12 cellular contexts compared by ENCODE assay signal in the genomic region with DNA sequence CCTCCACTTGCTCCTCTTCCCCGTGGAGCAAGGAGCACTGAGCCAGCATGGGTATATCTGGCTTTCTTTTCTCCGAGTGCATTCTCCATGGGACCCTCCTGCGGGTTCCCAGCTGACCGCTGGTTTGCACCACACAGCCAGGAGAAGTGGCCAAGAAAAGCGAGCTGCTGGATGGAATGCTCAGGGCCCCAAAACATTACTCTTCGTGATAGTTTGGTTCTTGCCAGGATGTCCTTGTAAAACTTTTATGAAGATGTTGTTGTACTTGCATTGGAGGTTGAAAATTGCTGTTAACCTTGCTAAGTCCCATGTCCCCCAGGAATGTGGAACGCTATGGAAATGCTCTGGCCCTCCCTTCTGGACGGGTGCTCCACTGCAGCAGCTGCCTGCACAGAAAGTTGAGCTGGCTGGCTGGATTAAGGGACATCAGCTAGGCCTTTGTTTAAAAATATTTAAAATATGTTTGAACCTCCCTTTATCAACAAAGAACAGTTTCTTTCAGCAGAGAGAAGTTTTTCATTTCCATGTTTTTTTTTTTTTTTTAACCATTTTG.
A peak's percentile ranks its signal among the peaks of the same experiment; 100 is the strongest.
DNase-seq lines count a peak whose midpoint lies in the region; ATAC-seq, FAIRE-seq and TF ChIP-seq lines count a peak whose summit lies in the region.
"Had no signal": no experiment of that assay in that cellular context is flagged by ENCODE, and none has a peak within 500 bp of the region (broad histone marks: within the 10 kb centered on the region; RNA-seq: fewer than 3 reads in every experiment).

No MANE protein-coding gene starts in this region.

- H3K27ac ChIP-seq in heart left ventricle = peak overlapping the region in 1 of 12 donors; percentile 28
- H3K27ac ChIP-seq in prostate gland = peak overlapping the region; percentile 10 to 34

- H3K4me3 Mint-ChIP-seq in WTC11 = no peak overlapping the region
- H3K4me3 Mint-ChIP-seq: CD4-positive, CD25-positive, alpha-beta regulatory T cell; T-helper 1 cell treated with Interleukin-12 subunit alpha and Interleukin-12 subunit beta and Interleukin-4 antibody, amounts not matched to agents 30 μg/mL and 1 μg/mL, for 36 hours had no signal

- TF ChIP-seq POLR2A in heart left ventricle (IDR thresholded peaks at IDR 0.05) = no peak
- TF ChIP-seq POLR2A in prostate gland (IDR thresholded peaks at IDR 0.05) = no peak

- CTCF ChIA-PET in WTC11 (lab: Charles Lee) = interaction anchor here (0.6 to 3.0 kb wide), 12 partner anchors 9 to 1281 kb away, joined by 3 to 16 read pairs (median 6); a partner anchor contains a TSS

- POLR2A ChIA-PET in WTC11 (lab: Charles Lee) = no interaction called here

- H3K4me1 ChIP-seq in heart left ventricle (peaks cover 0 to 23% (median 11%) of the 10 kb centered on the region in 12 donors), prostate gland (replicated peaks) (peaks cover 4% of the 10 kb centered on the region)

- H3K36me3 Mint-ChIP-seq in WTC11 = peaks cover 5% of the 10 kb centered on the region
- H3K36me3 Mint-ChIP-seq: CD4-positive, CD25-positive, alpha-beta regulatory T cell had no signal

- H3K27me3 Mint-ChIP-seq in WTC11 (ENCODE audit: low read depth) = no peaks in the 10 kb centered on the region

- 51 to 73% (median 67%) methylated on average over 8 of the region's 8 CpGs for WGBS in heart left ventricle, 4 donors
- WGBS in prostate gland = 9% methylated on average over 8 of the region's 8 CpGs

- H3K4me1 Mint-ChIP-seq in WTC11 = peaks cover 56% of the 10 kb centered on the region

- H3K36me3 ChIP-seq in heart left ventricle (no peaks in the 10 kb centered on the region), prostate gland (no peaks in the 10 kb centered on the region)

- peak; percentile 66 for ATAC-seq in WTC11
- ATAC-seq in heart left ventricle = peak; percentile 23 to 68 (median 56)
- ATAC-seq in HG03354 (IDR thresholded peaks at IDR 0.05; ENCODE audit: poor library complexity, severe bottlenecking, unreplicated experiment) = no peak
- ATAC-seq in GM18867 (IDR thresholded peaks at IDR 0.05; ENCODE audit: unreplicated experiment) = no peak

- no peak for DNase-seq in D721Med (ENCODE audit: insufficient read length, low spot score)
- peak; percentile 30 for DNase-seq in WTC11 (ENCODE audit: low spot score)
- DNase-seq in heart left ventricle = peak in 2 of 5 donors; percentile 10 to 28
- DNase-seq in prostate gland (ENCODE audit: low spot score) = peak; percentile 81
- DNase-seq in DMS153 treated with DMSO at 0.1 percent for 48 hours (lab: John Stamatoyannopoulos, UW; ENCODE audit: unreplicated experiment) = no peak
- no peak for DNase-seq in NCI-H345 treated with DMSO at 0.1 percent for 48 hours (lab: John Stamatoyannopoulos, UW; ENCODE audit: unreplicated experiment)
- DNase-seq: activated T-cell treated with anti-CD3 and anti-CD28 coated beads for 4 hours; CD4-positive, CD25-positive, alpha-beta regulatory T cell; GOT3 had no signal

- H3K9me3 Mint-ChIP-seq in WTC11 = peaks cover 6% of the 10 kb centered on the region

- H3K27me3 ChIP-seq in heart left ventricle (peaks cover 0 to under 1% (median 0%) of the 10 kb centered on the region in 9 donors), prostate gland (replicated peaks; ENCODE audit: insufficient read depth) (no peaks in the 10 kb centered on the region)

- TF ChIP-seq CTCF in D721Med (IDR thresholded peaks at IDR 0.05; ENCODE audit: insufficient read depth, missing control alignments) (peak; percentile 8), WTC11 (IDR thresholded peaks at IDR 0.05) (no peak), heart left ventricle (IDR thresholded peaks at IDR 0.05) (peak in 7 of 12 donors; percentile 16 to 45 (median 21)), prostate gland (IDR thresholded peaks at IDR 0.05) (peak in 3 of 4 experiments; percentile 40 to 65 (median 46))

- H3K4me3 ChIP-seq in heart left ventricle = no peak overlapping the region
- H3K4me3 ChIP-seq in prostate gland = no peak overlapping the region

- intact Hi-C loops in heart left ventricle (cut with DNase I) = loop anchor here in 3 of 10 donors (5.0 kb wide), 1 partner anchor 95 kb away; no protein-coding TSS in a partner anchor
- intact Hi-C loops in prostate gland (cut with DNase I) = loop anchor here (2.0 to 5.0 kb wide), 2 partner anchors 40 to 67 kb away; no protein-coding TSS in a partner anchor

- 0 out of 2 replicates have a peak overlapping the region, but pooled peaks have one; percentile 8 for H3K27ac Mint-ChIP-seq in WTC11
- H3K27ac Mint-ChIP-seq: CD4-positive, CD25-positive, alpha-beta regulatory T cell; T-helper 1 cell treated with Interleukin-12 subunit alpha and Interleukin-12 subunit beta and Interleukin-4 antibody, amounts not matched to agents 30 μg/mL and 1 μg/mL, for 36 hours had no signal

- H3K9me3 ChIP-seq in heart left ventricle = peaks cover 0 to 8% (median 2%) of the 10 kb centered on the region in 12 donors
- no peaks in the 10 kb centered on the region for H3K9me3 ChIP-seq in prostate gland

- no peak for FAIRE-seq in D721Med (lab: Jason Lieb, UNC)

TF ChIP-seq in WTC11, 78 proteins besides CTCF, POLR2A, EP300 and RAD21:
- no peak for TF ChIP-seq JUN (CRISPR knock-in tag; IDR thresholded peaks at IDR 0.05)
- TF ChIP-seq, protein P1, sequence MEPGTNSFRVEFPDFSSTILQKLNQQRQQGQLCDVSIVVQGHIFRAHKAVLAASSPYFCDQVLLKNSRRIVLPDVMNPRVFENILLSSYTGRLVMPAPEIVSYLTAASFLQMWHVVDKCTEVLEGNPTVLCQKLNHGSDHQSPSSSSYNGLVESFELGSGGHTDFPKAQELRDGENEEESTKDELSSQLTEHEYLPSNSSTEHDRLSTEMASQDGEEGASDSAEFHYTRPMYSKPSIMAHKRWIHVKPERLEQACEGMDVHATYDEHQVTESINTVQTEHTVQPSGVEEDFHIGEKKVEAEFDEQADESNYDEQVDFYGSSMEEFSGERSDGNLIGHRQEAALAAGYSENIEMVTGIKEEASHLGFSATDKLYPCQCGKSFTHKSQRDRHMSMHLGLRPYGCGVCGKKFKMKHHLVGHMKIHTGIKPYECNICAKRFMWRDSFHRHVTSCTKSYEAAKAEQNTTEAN (CRISPR knock-in tag; IDR thresholded peaks at IDR 0.05) = no peak
- peak; percentile 38; the same call in 1 of the 2 replicates for TF ChIP-seq TEAD4 (CRISPR knock-in tag; IDR thresholded peaks at IDR 0.05)
- TF ChIP-seq FOXK1 (CRISPR knock-in tag; IDR thresholded peaks at IDR 0.05) = no peak
- no peak for TF ChIP-seq SOX15 (CRISPR knock-in tag; IDR thresholded peaks at IDR 0.05)
- no peak for TF ChIP-seq ZNF219 (CRISPR knock-in tag; IDR thresholded peaks at IDR 0.05; ENCODE audit: borderline replicate concordance)
- TF ChIP-seq, protein P2, sequence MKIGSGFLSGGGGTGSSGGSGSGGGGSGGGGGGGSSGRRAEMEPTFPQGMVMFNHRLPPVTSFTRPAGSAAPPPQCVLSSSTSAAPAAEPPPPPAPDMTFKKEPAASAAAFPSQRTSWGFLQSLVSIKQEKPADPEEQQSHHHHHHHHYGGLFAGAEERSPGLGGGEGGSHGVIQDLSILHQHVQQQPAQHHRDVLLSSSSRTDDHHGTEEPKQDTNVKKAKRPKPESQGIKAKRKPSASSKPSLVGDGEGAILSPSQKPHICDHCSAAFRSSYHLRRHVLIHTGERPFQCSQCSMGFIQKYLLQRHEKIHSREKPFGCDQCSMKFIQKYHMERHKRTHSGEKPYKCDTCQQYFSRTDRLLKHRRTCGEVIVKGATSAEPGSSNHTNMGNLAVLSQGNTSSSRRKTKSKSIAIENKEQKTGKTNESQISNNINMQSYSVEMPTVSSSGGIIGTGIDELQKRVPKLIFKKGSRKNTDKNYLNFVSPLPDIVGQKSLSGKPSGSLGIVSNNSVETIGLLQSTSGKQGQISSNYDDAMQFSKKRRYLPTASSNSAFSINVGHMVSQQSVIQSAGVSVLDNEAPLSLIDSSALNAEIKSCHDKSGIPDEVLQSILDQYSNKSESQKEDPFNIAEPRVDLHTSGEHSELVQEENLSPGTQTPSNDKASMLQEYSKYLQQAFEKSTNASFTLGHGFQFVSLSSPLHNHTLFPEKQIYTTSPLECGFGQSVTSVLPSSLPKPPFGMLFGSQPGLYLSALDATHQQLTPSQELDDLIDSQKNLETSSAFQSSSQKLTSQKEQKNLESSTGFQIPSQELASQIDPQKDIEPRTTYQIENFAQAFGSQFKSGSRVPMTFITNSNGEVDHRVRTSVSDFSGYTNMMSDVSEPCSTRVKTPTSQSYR (CRISPR knock-in tag; IDR thresholded peaks at IDR 0.05) = no peak
- TF ChIP-seq FOXP1 (CRISPR knock-in tag; IDR thresholded peaks at IDR 0.05; ENCODE audit: borderline replicate concordance) = no peak

Comparison
In these comparisons a context has a peak if more than half of its experiments do, and no peak if none do; other contexts are left out.
1. DNase-seq: peak in WTC11 (single experiment) and prostate gland (single experiment); none in D721Med (single experiment), DMS153 treated with DMSO at 0.1 percent for 48 hours (single experiment) and NCI-H345 treated with DMSO at 0.1 percent for 48 hours (single experiment).
2. ATAC-seq: peak in WTC11 (single experiment) and heart left ventricle (4 of 4); none in HG03354 (single experiment) and GM18867 (single experiment).